Comparison of ENCODE assay signal across 36 cellular contexts in the genomic region with DNA sequence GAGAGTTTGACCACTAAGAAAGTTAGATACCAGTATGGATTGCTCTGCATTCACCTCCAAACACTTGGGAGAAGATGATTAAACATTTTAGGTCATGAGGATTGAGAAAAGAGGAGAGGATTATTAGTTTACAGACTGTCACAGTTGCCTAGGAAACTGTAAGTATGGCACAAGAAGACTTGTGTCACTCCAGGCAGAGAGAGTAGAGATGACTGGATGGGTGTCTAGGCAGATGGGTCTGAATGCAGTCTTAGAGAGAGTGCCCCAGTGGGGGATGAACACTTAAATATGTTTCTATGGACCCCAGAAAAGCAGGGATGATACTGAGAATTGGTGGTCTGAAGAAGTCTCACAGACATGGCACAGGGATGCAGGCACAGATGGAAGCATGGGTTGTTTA.
"Had no signal": no experiment of that assay in that cellular context is flagged by ENCODE, and none has a peak within 500 bp of the region (broad histone marks: within the 10 kb centered on the region; RNA-seq: fewer than 3 reads in every experiment).

No MANE protein-coding gene starts in this region.

- H3K36me3 Mint-ChIP-seq: activated CD4-positive, alpha-beta memory T cell treated with anti-CD3 and anti-CD28 coated beads for 36 hours; activated naive CD4-positive, alpha-beta T cell treated with anti-CD3 and anti-CD28 coated beads, Interleukin-2, amount 50 U/mL, for 24 hours; brain; T-cell had no signal

- H3K9me3 Mint-ChIP-seq: activated B cell treated with CpG ODN at 0.5 μM for 24 hours; activated CD4-positive, alpha-beta memory T cell treated with anti-CD3 and anti-CD28 coated beads for 36 hours; activated naive CD4-positive, alpha-beta T cell treated with anti-CD3 and anti-CD28 coated beads, Interleukin-2, amount 50 U/mL, for 24 hours; activated T-helper 2 cell treated with anti-CD3 and anti-CD28 coated beads, Interferon-gamma antibody, Interleukin-2, Interleukin-4, amounts not matched to agents 10 μg/mL and 5 μg/mL and 100 μg/mL, durations not matched to agents 14 hours and 24 hours and 36 hours; brain; T-cell had no signal

- H3K27ac ChIP-seq: PC-9, RWPE1, VCaP had no signal

- H3K27me3 Mint-ChIP-seq: activated B cell treated with CpG ODN at 0.5 μM for 24 hours; activated CD4-positive, alpha-beta memory T cell treated with anti-CD3 and anti-CD28 coated beads for 36 hours; activated CD4-positive, alpha-beta T cell treated with anti-CD3 and anti-CD28 coated beads, Interleukin-2, amount 10 ng/mL, durations not matched to agents 7 days and 5 days; activated naive CD4-positive, alpha-beta T cell treated with anti-CD3 and anti-CD28 coated beads, Interleukin-2, amount 50 U/mL, for 24 hours; brain; T-cell had no signal

- H3K4me3 ChIP-seq: PC-9 had no signal

- H3K4me1 Mint-ChIP-seq: activated B cell treated with CpG ODN at 0.5 μM for 24 hours; activated CD4-positive, alpha-beta T cell treated with anti-CD3 and anti-CD28 coated beads, Interleukin-2, amount 10 ng/mL, durations not matched to agents 7 days and 5 days; activated naive CD4-positive, alpha-beta T cell treated with anti-CD3 and anti-CD28 coated beads, Interleukin-2, amount 50 U/mL, for 24 hours; brain had no signal

- FAIRE-seq: bronchial epithelial cell, RCC 7860 had no signal

- DNase-seq: activated B cell treated with CpG ODN at 0.5 μM for 24 hours; activated CD4-positive, alpha-beta memory T cell treated with anti-CD3 and anti-CD28 coated beads for 36 hours; activated CD4-positive, alpha-beta T cell treated with anti-CD3 and anti-CD28 coated beads, Interleukin-2, amount 10 ng/mL, durations not matched to agents 7 days and 5 days; activated CD8-positive, alpha-beta memory T cell treated with anti-CD3 and anti-CD28 coated beads, Interleukin-2, amount 50 U/mL, for 4 hours; activated gamma-delta T cell; activated naive CD4-positive, alpha-beta T cell treated with Interleukin-2 at 50 U/mL for 16 hours; activated T-cell treated with anti-CD3 and anti-CD28 coated beads for 4 hours; activated T-cell treated with anti-CD3 and anti-CD28 coated beads, Interleukin-2, amount 50 U/mL, for 48 hours; anterior cingulate cortex; caudate nucleus; cerebellar nuclear complex; Karpas-422; KBM-7; NCI-H1105; NCI-H1417 treated with DMSO at 0.1 percent for 48 hours; NCI-H187 treated with DMSO at 0.1 percent for 48 hours; NCI-H2081; NCI-H345; NCI-H510A; NCI-H526; NCI-H748 treated with DMSO at 0.1 percent for 48 hours; NK-92 treated with Interleukin-12 subunit alpha and Interleukin-12 subunit beta, amount 100 ng/mL, for 24 hours; PC-9; SIG-M5; T-cell; T-helper 2 cell; T-helper 9 cell had no signal

- H3K27ac Mint-ChIP-seq: activated B cell treated with CpG ODN at 0.5 μM for 24 hours; activated CD4-positive, alpha-beta memory T cell treated with anti-CD3 and anti-CD28 coated beads for 36 hours; activated CD4-positive, alpha-beta T cell treated with anti-CD3 and anti-CD28 coated beads, Interleukin-2, amount 10 ng/mL, durations not matched to agents 7 days and 5 days; activated naive CD4-positive, alpha-beta T cell treated with anti-CD3 and anti-CD28 coated beads, Interleukin-2, amount 50 U/mL, for 24 hours; activated T-helper 2 cell treated with anti-CD3 and anti-CD28 coated beads, Interferon-gamma antibody, Interleukin-2, Interleukin-4, amounts not matched to agents 10 μg/mL and 5 μg/mL and 100 μg/mL, durations not matched to agents 14 hours and 24 hours and 36 hours; brain had no signal

- ATAC-seq: Right ventricle myocardium inferior, SK-N-SH treated with all-trans-retinoic acid at 6 μM for 48 hours, T-cell had no signal

- H3K4me3 Mint-ChIP-seq: activated B cell treated with CpG ODN at 0.5 μM for 24 hours; activated CD4-positive, alpha-beta memory T cell treated with anti-CD3 and anti-CD28 coated beads for 36 hours; activated CD4-positive, alpha-beta T cell treated with anti-CD3 and anti-CD28 coated beads, Interleukin-2, amount 10 ng/mL, durations not matched to agents 7 days and 5 days; activated naive CD4-positive, alpha-beta T cell treated with anti-CD3 and anti-CD28 coated beads, Interleukin-2, amount 50 U/mL, for 24 hours; brain; T-cell had no signal
